In genomic region chr15:90388462-90389182, GRCh38 we compare ENCODE assay signal across 8 cellular contexts. TPM values are rescaled to one million over a fixed set of nuclear protein-coding genes. Genes with fewer than 3 reads are reported as not detected.
A peak's percentile ranks its signal among the peaks of the same experiment; 100 is the strongest.
DNase-seq lines count a peak whose midpoint lies in the region; ATAC-seq and TF ChIP-seq lines count a peak whose summit lies in the region.

No MANE protein-coding gene starts in this region.

- H3K36me3 ChIP-seq in duodenal mucosa (ENCODE audit: control insufficient read depth in 1 of 2, insufficient read depth in 2 of 2, low read length in 2 of 2), result peaks cover 6 to 14% of the 10 kb centered on the region in 2 donors
- H3K36me3 ChIP-seq in lower lobe of right lung, result peaks cover 26% of the 10 kb centered on the region

- H3K27me3 ChIP-seq in duodenal mucosa (ENCODE audit: control insufficient read depth in 1 of 2, insufficient read depth in 2 of 2, low read length in 2 of 2) (no peaks in the 10 kb centered on the region), lower lobe of right lung (ENCODE audit: low read depth) (no peaks in the 10 kb centered on the region)

- in situ Hi-C loops in GM13977 (cut with MboI; ENCODE audit: low pct_unique_long_range_greater_than_20kb, low sequenced_read_pairs, unreplicated experiment), result no loop called here

- peak overlapping the region; percentile 84 to 95 for H3K9ac ChIP-seq in duodenal mucosa (ENCODE audit: low read depth in 1 of 2, low read length in 2 of 2)

- H3K4me3 ChIP-seq in duodenal mucosa (ENCODE audit: low read depth in 1 of 2, low read length in 2 of 2) (peak overlapping the region; percentile 68 to 87), lower lobe of right lung (peak overlapping the region; percentile 90)

- intact Hi-C loops in lower lobe of right lung (cut with DNase I), result no loop called here

- TF ChIP-seq CTCF in GM13977 (IDR thresholded peaks at IDR 0.05; ENCODE audit: extremely low read depth, insufficient read depth, missing control alignments) (peak; percentile 5), lower lobe of right lung (IDR thresholded peaks at IDR 0.05) (no peak)

- peaks cover 20 to 29% of the 10 kb centered on the region in 2 donors for H3K4me1 ChIP-seq in duodenal mucosa (ENCODE audit: control insufficient read depth in 1 of 2, insufficient read depth in 2 of 2, low read length in 2 of 2)
- peaks cover 51% of the 10 kb centered on the region for H3K4me1 ChIP-seq in lower lobe of right lung

- no peaks in the 10 kb centered on the region for H3K9me3 ChIP-seq in duodenal mucosa (ENCODE audit: control insufficient read depth in 1 of 2, low read length in 2 of 2)
- no peaks in the 10 kb centered on the region for H3K9me3 ChIP-seq in lower lobe of right lung

- DNase-seq in GM13977 (ENCODE audit: low spot score), result peak; percentile 64
- DNase-seq in NAMALWA (ENCODE audit: low spot score), result peak; percentile 84
- DNase-seq in activated CD4-positive, alpha-beta T cell treated with anti-CD3 and anti-CD28 coated beads for 4 hours, result peak; percentile 38 to 41
- peak; percentile 87 for DNase-seq in lower lobe of right lung
- DNase-seq in stimulated activated CD8-positive, alpha-beta memory T cell treated with anti-CD3 and anti-CD28 coated beads, Interleukin-15, amount 100 ng/mL, for 1 hour (ENCODE audit: low read depth), result peak; percentile 14
- no peak for DNase-seq in hippocampal formation (lab: John Stamatoyannopoulos, UW)

- ATAC-seq in HG02588 (IDR thresholded peaks at IDR 0.05; ENCODE audit: unreplicated experiment) (peak; percentile 50), lower lobe of right lung (peak; percentile 80)

- H3K27ac ChIP-seq in duodenal mucosa (ENCODE audit: low read depth, low read length) (peak overlapping the region; percentile 98), lower lobe of right lung (peak overlapping the region; percentile 99)

RNA-seq across cellular contexts. Expression of gene IQGAP1, which starts 0.6 kb away (rescaled TPM):
- total RNA-seq in lower lobe of right lung, result 265 TPM

RNA-seq across cellular contexts. Expression of gene ZNF774, which starts 36.5 kb away (rescaled TPM):
- 5.5 TPM for total RNA-seq in lower lobe of right lung

Comparison
In these comparisons a context has a peak if more than half of its experiments do, and no peak if none do; other contexts are left out.
1. DNase-seq: peak in GM13977 (single experiment), NAMALWA (single experiment), activated CD4-positive, alpha-beta T cell treated with anti-CD3 and anti-CD28 coated beads for 4 hours (2 of 2), lower lobe of right lung (single experiment) and stimulated activated CD8-positive, alpha-beta memory T cell treated with anti-CD3 and anti-CD28 coated beads, Interleukin-15, amount 100 ng/mL, for 1 hour (single experiment); none in hippocampal formation (0 of 2).